ENCODE assay signal across 9 cellular contexts in genomic region chr1:28104866-28105467, GRCh38. TPM values are rescaled to one million over a fixed set of nuclear protein-coding genes. Genes with fewer than 3 reads are reported as not detected.
DNase-seq lines count a peak whose midpoint lies in the region; ATAC-seq and TF ChIP-seq lines count a peak whose summit lies in the region.
"Had no signal": no experiment of that assay in that cellular context is flagged by ENCODE, and none has a peak within 500 bp of the region (broad histone marks: within the 10 kb centered on the region; RNA-seq: fewer than 3 reads in every experiment).

No MANE protein-coding gene starts in this region.

- H3K4me3 ChIP-seq in adipocyte (ENCODE audit: low read length) (peak overlapping the region; percentile 69), hepatocyte (no peak overlapping the region)

- H4K20me1 ChIP-seq in hepatocyte (ENCODE audit: insufficient read depth, poor library complexity, severe bottlenecking), result no peaks in the 10 kb centered on the region

- CTCF ChIA-PET in activated naive CD4-positive, alpha-beta T cell treated with anti-CD3 and anti-CD28 coated beads for 36 hours (lab: Charles Lee), result interaction anchor here (0.7 to 1.4 kb wide), 2 partner anchors 9 to 13 kb away, joined by 3 to 7 read pairs; no protein-coding TSS in a partner anchor

- peak; percentile 73 for DNase-seq in HT1080 (ENCODE audit: low read depth)
- peak; percentile 42 for DNase-seq in adipocyte (ENCODE audit: low read depth)
- peak; percentile 80 for DNase-seq in hepatocyte (ENCODE audit: low spot score)
- peak; percentile 47 for DNase-seq in retina
- DNase-seq in activated naive CD4-positive, alpha-beta T cell treated with anti-CD3 and anti-CD28 coated beads for 36 hours, result no peak
- no peak for DNase-seq in stimulated activated CD8-positive, alpha-beta memory T cell treated with anti-CD3 and anti-CD28 coated beads, Interleukin-4, amount 100 ng/mL, for 48 hours
- no peak for DNase-seq in activated T-cell treated with anti-CD3 and anti-CD28 coated beads, Interleukin-2, amount 50 U/mL, for 24 hours

- H3K4me1 Mint-ChIP-seq in activated naive CD4-positive, alpha-beta T cell treated with anti-CD3 and anti-CD28 coated beads for 36 hours (ENCODE audit: low read depth), result no peaks in the 10 kb centered on the region
- no peaks in the 10 kb centered on the region for H3K4me1 Mint-ChIP-seq in activated T-cell treated with anti-CD3 and anti-CD28 coated beads, Interleukin-2, amount 50 U/mL, for 24 hours (ENCODE audit: low read depth)

- H3K27me3 ChIP-seq in adipocyte (replicated peaks; ENCODE audit: control insufficient read depth, insufficient read depth, low read length) (no peaks in the 10 kb centered on the region), hepatocyte (no peaks in the 10 kb centered on the region)

- no peaks in the 10 kb centered on the region for H3K9me3 Mint-ChIP-seq in activated naive CD4-positive, alpha-beta T cell treated with anti-CD3 and anti-CD28 coated beads for 36 hours
- no peaks in the 10 kb centered on the region for H3K9me3 Mint-ChIP-seq in activated T-cell treated with anti-CD3 and anti-CD28 coated beads, Interleukin-2, amount 50 U/mL, for 24 hours
- H3K9me3 Mint-ChIP-seq: IgD-negative memory B cell had no signal

- peak overlapping the region; percentile 69 for H3K4me2 ChIP-seq in hepatocyte

- H3K9me2 ChIP-seq in hepatocyte (replicated peaks; ENCODE audit: insufficient read depth), result no peaks in the 10 kb centered on the region

- H3K36me3 Mint-ChIP-seq in activated naive CD4-positive, alpha-beta T cell treated with anti-CD3 and anti-CD28 coated beads for 36 hours (ENCODE audit: low read depth), result no peaks in the 10 kb centered on the region
- no peaks in the 10 kb centered on the region for H3K36me3 Mint-ChIP-seq in activated T-cell treated with anti-CD3 and anti-CD28 coated beads, Interleukin-2, amount 50 U/mL, for 24 hours (ENCODE audit: low read depth)
- H3K36me3 Mint-ChIP-seq: IgD-negative memory B cell had no signal

- H3K9me3 ChIP-seq in adipocyte (ENCODE audit: control insufficient read depth, low read length), result no peaks in the 10 kb centered on the region
- no peaks in the 10 kb centered on the region for H3K9me3 ChIP-seq in hepatocyte (ENCODE audit: low read depth)

- peak overlapping the region; percentile 71 for H3K27ac ChIP-seq in hepatocyte

- H3K27me3 Mint-ChIP-seq in activated naive CD4-positive, alpha-beta T cell treated with anti-CD3 and anti-CD28 coated beads for 36 hours (ENCODE audit: low read depth), result no peaks in the 10 kb centered on the region
- no peaks in the 10 kb centered on the region for H3K27me3 Mint-ChIP-seq in activated T-cell treated with anti-CD3 and anti-CD28 coated beads, Interleukin-2, amount 50 U/mL, for 24 hours
- H3K27me3 Mint-ChIP-seq: IgD-negative memory B cell had no signal

- peak overlapping the region; percentile 21 for H3K9ac ChIP-seq in adipocyte (ENCODE audit: low read length)

- H3K4me1 ChIP-seq in adipocyte (ENCODE audit: control insufficient read depth, insufficient read depth, low read length) (peaks cover 8% of the 10 kb centered on the region), hepatocyte (ENCODE audit: insufficient read depth) (no peaks in the 10 kb centered on the region)

- WGBS in hepatocyte (ENCODE audit: low lambda C conversion rate, missing lambda C conversion rate), result 17% methylated on average over 11 of the region's 11 CpGs

- H3K36me3 ChIP-seq in adipocyte (ENCODE audit: control insufficient read depth, insufficient read depth, low read length, severe bottlenecking) (no peaks in the 10 kb centered on the region), hepatocyte (replicated peaks; ENCODE audit: insufficient read depth, low read depth) (no peaks in the 10 kb centered on the region)

- TF ChIP-seq CTCF in hepatocyte (IDR thresholded peaks at IDR 0.05; ENCODE audit: poor library complexity), result no peak

- intact Hi-C loops in activated naive CD4-positive, alpha-beta T cell treated with anti-CD3 and anti-CD28 coated beads for 36 hours (cut with micrococcal nuclease), result no loop called here

- no peak for ATAC-seq in HG02623 (IDR thresholded peaks at IDR 0.05; ENCODE audit: unreplicated experiment)

- no peak overlapping the region for H3K4me3 Mint-ChIP-seq in activated naive CD4-positive, alpha-beta T cell treated with anti-CD3 and anti-CD28 coated beads for 36 hours
- H3K4me3 Mint-ChIP-seq in activated T-cell treated with anti-CD3 and anti-CD28 coated beads, Interleukin-2, amount 50 U/mL, for 24 hours, result no peak overlapping the region
- H3K4me3 Mint-ChIP-seq: IgD-negative memory B cell had no signal

- no peak overlapping the region for H3K27ac Mint-ChIP-seq in activated naive CD4-positive, alpha-beta T cell treated with anti-CD3 and anti-CD28 coated beads for 36 hours
- H3K27ac Mint-ChIP-seq in activated T-cell treated with anti-CD3 and anti-CD28 coated beads, Interleukin-2, amount 50 U/mL, for 24 hours, result no peak overlapping the region
- H3K27ac Mint-ChIP-seq: IgD-negative memory B cell had no signal

- no peaks in the 10 kb centered on the region for H3K79me2 ChIP-seq in hepatocyte

- H2AFZ ChIP-seq in hepatocyte, result peak overlapping the region; percentile 57

RNA-seq across cellular contexts. Expression of gene EYA3, which starts 16.6 kb away (rescaled TPM):
- total RNA-seq in HT1080 (2014; rRNA removed; shearing (Covaris generic)), result 18.0 and 19.5 TPM in 2 replicates
- 17.9 and 19.7 TPM in 2 replicates for polyA plus RNA-seq in HT1080 (2015; cell fraction: cytosol; rRNA removed)
- polyA plus RNA-seq in HT1080 (2015; cell fraction: nucleus; rRNA removed), result 39.1 and 40.2 TPM in 2 replicates
- total RNA-seq in hepatocyte, result 13.5 and 19.9 TPM in 2 replicates
- 4.2 and 6.9 TPM in 2 replicates for polyA plus RNA-seq in hepatocyte
- total RNA-seq in activated naive CD4-positive, alpha-beta T cell treated with anti-CD3 and anti-CD28 coated beads for 36 hours, result 10 to 100 TPM; 25.4 to 25.9 TPM

Comparison
In these comparisons a context has a peak if more than half of its experiments do, and no peak if none do; other contexts are left out.
1. DNase-seq: peak in HT1080 (single experiment), adipocyte (single experiment), hepatocyte (single experiment) and retina (single experiment); none in activated naive CD4-positive, alpha-beta T cell treated with anti-CD3 and anti-CD28 coated beads for 36 hours (single experiment), stimulated activated CD8-positive, alpha-beta memory T cell treated with anti-CD3 and anti-CD28 coated beads, Interleukin-4, amount 100 ng/mL, for 48 hours (single experiment) and activated T-cell treated with anti-CD3 and anti-CD28 coated beads, Interleukin-2, amount 50 U/mL, for 24 hours (single experiment).